In genomic region chr18:35376742-35377695, GRCh38 we compare ENCODE assay signal across 8 cellular contexts. TPM values are rescaled to one million over a fixed set of nuclear protein-coding genes. Genes with fewer than 3 reads are reported as not detected.
DNase-seq lines count a peak whose midpoint lies in the region; ATAC-seq and TF ChIP-seq lines count a peak whose summit lies in the region.

Gene ZNF396 (minus strand): TSS chr18:35377337. CDS start chr18:35374292, 3,045 bp downstream.

- DNase-seq in A172 (ENCODE audit: low spot score) (peak; percentile 10), NCI-H2227 (lab: John Stamatoyannopoulos, UW; ENCODE audit: unreplicated experiment) (peak; percentile 85), dermis blood vessel endothelial cell (peak; percentile 51)
- peak; percentile 76 for DNase-seq in activated CD4-positive, alpha-beta T cell treated with anti-CD3 and anti-CD28 coated beads for 48 hours
- peak; percentile 61 to 63 for DNase-seq in stimulated activated CD4-positive, alpha-beta T cell treated with anti-CD3 and anti-CD28 coated beads, Interleukin-2, amount 100 ng/mL, for 48 hours

- ATAC-seq in GM18858 (IDR thresholded peaks at IDR 0.05; ENCODE audit: unreplicated experiment) (peak; percentile 71), HG03066 (IDR thresholded peaks at IDR 0.05; ENCODE audit: low read depth, unreplicated experiment) (peak; percentile 79)

- peaks cover 0 to 11% (median 5%) of the 10 kb centered on the region in 4 donors for H3K4me1 ChIP-seq in liver (ENCODE audit: control insufficient read depth in 4 of 4, insufficient read depth in 4 of 4, low read length in 3 of 4)

- H3K9me3 ChIP-seq in liver (ENCODE audit: control insufficient read depth in 4 of 4, low read length in 3 of 4): peaks cover 0 to 3% (median 0%) of the 10 kb centered on the region in 4 donors

- H3K27me3 ChIP-seq in liver (ENCODE audit: control insufficient read depth in 4 of 4, insufficient read depth in 4 of 4, low read length in 3 of 4): no peaks in the 10 kb centered on the region

- no peak for TF ChIP-seq CTCF in liver (IDR thresholded peaks at IDR 0.05; ENCODE audit: low read depth, low read length, missing input control)

- H3K9ac ChIP-seq in liver (ENCODE audit: low read depth in 1 of 2, low read length in 2 of 2): peak within 1 kb of the TSS in 1 of 2 donors; percentile 12

- no peak within 1 kb of the TSS for H3K27ac ChIP-seq in liver (ENCODE audit: low read depth in 1 of 2, low read length in 2 of 2)

- H3K4me3 ChIP-seq in liver (ENCODE audit: low read depth in 1 of 3, low read length in 3 of 3): peak within 1 kb of the TSS; percentile 55 to 89 (median 68)

- 3% methylated on average over 78 of the region's 78 CpGs for WGBS in liver

- no peaks in the 10 kb centered on the region for H3K36me3 ChIP-seq in liver (ENCODE audit: control insufficient read depth in 4 of 4, insufficient read depth in 3 of 4, low read depth in 1 of 4, low read length in 3 of 4)

- no peak for TF ChIP-seq RAD21 in liver (IDR thresholded peaks at IDR 0.05)

TF ChIP-seq in liver, 16 proteins besides CTCF, POLR2A, EP300 and RAD21:
- no peak for TF ChIP-seq HNF4A (conservative IDR thresholded peaks at IDR 0.05)
- no peak for TF ChIP-seq JUND (IDR thresholded peaks at IDR 0.05)
- peak; percentile 23 for TF ChIP-seq NR2F2 (IDR thresholded peaks at IDR 0.05)
- TF ChIP-seq ZBTB33 (IDR thresholded peaks at IDR 0.05): no peak
- no peak for TF ChIP-seq FOXA2 (IDR thresholded peaks at IDR 0.05)
- no peak for TF ChIP-seq HNF4G (IDR thresholded peaks at IDR 0.05)
- no peak for TF ChIP-seq RXRA (IDR thresholded peaks at IDR 0.05)
- peak; percentile 15 for TF ChIP-seq YY1 (IDR thresholded peaks at IDR 0.05)
- TF ChIP-seq MAX (IDR thresholded peaks at IDR 0.05): no peak
- TF ChIP-seq TAF1 (conservative IDR thresholded peaks at IDR 0.05): no peak
- TF ChIP-seq EGR1 (IDR thresholded peaks at IDR 0.05; ENCODE audit: low read depth in 2 of 2): no peak
- no peak for TF ChIP-seq ATF3 (IDR thresholded peaks at IDR 0.05)
- TF ChIP-seq GABPA (IDR thresholded peaks at IDR 0.05 in 1 of 2, conservative IDR thresholded peaks at IDR 0.05 in 1 of 2): peak; percentile 81 to 88
- TF ChIP-seq, protein P1, sequence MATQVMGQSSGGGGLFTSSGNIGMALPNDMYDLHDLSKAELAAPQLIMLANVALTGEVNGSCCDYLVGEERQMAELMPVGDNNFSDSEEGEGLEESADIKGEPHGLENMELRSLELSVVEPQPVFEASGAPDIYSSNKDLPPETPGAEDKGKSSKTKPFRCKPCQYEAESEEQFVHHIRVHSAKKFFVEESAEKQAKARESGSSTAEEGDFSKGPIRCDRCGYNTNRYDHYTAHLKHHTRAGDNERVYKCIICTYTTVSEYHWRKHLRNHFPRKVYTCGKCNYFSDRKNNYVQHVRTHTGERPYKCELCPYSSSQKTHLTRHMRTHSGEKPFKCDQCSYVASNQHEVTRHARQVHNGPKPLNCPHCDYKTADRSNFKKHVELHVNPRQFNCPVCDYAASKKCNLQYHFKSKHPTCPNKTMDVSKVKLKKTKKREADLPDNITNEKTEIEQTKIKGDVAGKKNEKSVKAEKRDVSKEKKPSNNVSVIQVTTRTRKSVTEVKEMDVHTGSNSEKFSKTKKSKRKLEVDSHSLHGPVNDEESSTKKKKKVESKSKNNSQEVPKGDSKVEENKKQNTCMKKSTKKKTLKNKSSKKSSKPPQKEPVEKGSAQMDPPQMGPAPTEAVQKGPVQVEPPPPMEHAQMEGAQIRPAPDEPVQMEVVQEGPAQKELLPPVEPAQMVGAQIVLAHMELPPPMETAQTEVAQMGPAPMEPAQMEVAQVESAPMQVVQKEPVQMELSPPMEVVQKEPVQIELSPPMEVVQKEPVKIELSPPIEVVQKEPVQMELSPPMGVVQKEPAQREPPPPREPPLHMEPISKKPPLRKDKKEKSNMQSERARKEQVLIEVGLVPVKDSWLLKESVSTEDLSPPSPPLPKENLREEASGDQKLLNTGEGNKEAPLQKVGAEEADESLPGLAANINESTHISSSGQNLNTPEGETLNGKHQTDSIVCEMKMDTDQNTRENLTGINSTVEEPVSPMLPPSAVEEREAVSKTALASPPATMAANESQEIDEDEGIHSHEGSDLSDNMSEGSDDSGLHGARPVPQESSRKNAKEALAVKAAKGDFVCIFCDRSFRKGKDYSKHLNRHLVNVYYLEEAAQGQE (IDR thresholded peaks at IDR 0.05): no peak

RNA-seq across cellular contexts. Expression of gene ZNF396, which starts in this region (rescaled TPM):
- total RNA-seq in A172 (2014; rRNA removed; shearing (Covaris generic)): 0.33 and 0.57 TPM in 2 replicates
- 0.51 and 0.79 TPM in 2 replicates for total RNA-seq in dermis blood vessel endothelial cell
- total RNA-seq in liver: 1 to 10 TPM; 1.1 to 1.2 TPM
- under 1 TPM; 0.60 to 0.86 TPM for polyA plus RNA-seq in liver

Comparison
In these comparisons a context has a peak if more than half of its experiments do, and no peak if none do; other contexts are left out.
1. Peak in DNase-seq in A172; RNA of the gene not detected or under 1 TPM.
2. Peak in DNase-seq in dermis blood vessel endothelial cell; RNA of the gene not detected or under 1 TPM.
3. DNase-seq: peak in every context shown above with its lines; median percentile 85 in NCI-H2227; 76 in activated CD4-positive, alpha-beta T cell treated with anti-CD3 and anti-CD28 coated beads for 48 hours; 62 in stimulated activated CD4-positive, alpha-beta T cell treated with anti-CD3 and anti-CD28 coated beads, Interleukin-2, amount 100 ng/mL, for 48 hours; 51 in dermis blood vessel endothelial cell; 10 in A172.